23 cellular contexts compared by ENCODE assay signal in the genomic region with DNA sequence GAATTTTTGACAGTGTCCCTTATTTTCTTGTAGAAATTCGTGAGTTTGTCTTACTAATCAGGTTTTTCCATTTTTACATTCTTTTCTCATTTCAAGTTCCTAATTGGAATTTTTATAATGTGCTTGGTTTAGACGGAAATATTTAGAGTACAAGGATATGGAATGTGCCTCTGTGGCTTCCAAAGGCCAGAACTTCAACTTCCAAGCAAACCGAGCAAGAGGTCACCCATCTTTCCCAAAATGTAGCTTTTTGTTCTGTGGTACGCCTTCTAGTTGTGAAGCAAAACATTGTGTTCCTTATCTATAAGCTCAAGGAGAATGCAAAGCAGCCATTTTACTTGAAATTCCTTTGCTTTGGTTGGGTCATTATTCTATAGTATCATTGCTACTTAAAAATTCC.
"Had no signal": no experiment of that assay in that cellular context is flagged by ENCODE, and none has a peak within 500 bp of the region (broad histone marks: within the 10 kb centered on the region; RNA-seq: fewer than 3 reads in every experiment).

No MANE protein-coding gene starts in this region.

- H3K9me3 ChIP-seq: body of pancreas, gastrocnemius medialis, left lung, neutrophil, pancreas, right atrium auricular region, spleen, testis, transverse colon had no signal

- H3K4me3 Mint-ChIP-seq: activated T-cell treated with anti-CD3 and anti-CD28 coated beads, Interleukin-2, amount 50 U/mL, for 72 hours; nephron had no signal

- H3K4me3 ChIP-seq: body of pancreas, gastrocnemius medialis, left lung, lung, pancreas, right atrium auricular region, spleen, testis, transverse colon had no signal

- H3K27me3 ChIP-seq: body of pancreas, gastrocnemius medialis, left lung, neutrophil, pancreas, right atrium auricular region, spleen, testis, transverse colon had no signal

- H3K27ac Mint-ChIP-seq: activated naive CD4-positive, alpha-beta T cell treated with anti-CD3 and anti-CD28 coated beads, Interleukin-2, amount 50 U/mL, for 72 hours; activated T-cell treated with anti-CD3 and anti-CD28 coated beads, Interleukin-2, amount 50 U/mL, for 72 hours; nephron had no signal

- H3K36me3 ChIP-seq: gastrocnemius medialis, left lung, neutrophil, pancreas, right atrium auricular region, transverse colon had no signal

- H3K4me1 ChIP-seq: body of pancreas, gastrocnemius medialis, left lung, pancreas, right atrium auricular region, spleen, testis had no signal

- H3K9me3 Mint-ChIP-seq: activated naive CD4-positive, alpha-beta T cell treated with anti-CD3 and anti-CD28 coated beads, Interleukin-2, amount 50 U/mL, for 72 hours; activated T-cell treated with anti-CD3 and anti-CD28 coated beads, Interleukin-2, amount 50 U/mL, for 72 hours; nephron had no signal

- ATAC-seq: activated naive CD4-positive, alpha-beta T cell treated with anti-CD3 and anti-CD28 coated beads, Interleukin-2, amount 50 U/mL, for 72 hours; activated T-cell treated with anti-CD3 and anti-CD28 coated beads, Interleukin-2, amount 50 U/mL, for 72 hours; body of pancreas; gastrocnemius medialis; left lung; pancreas; stimulated activated naive CD8-positive, alpha-beta T cell treated with anti-CD3 and anti-CD28 coated beads, Interleukin-15, Interleukin-2, amounts not matched to agents 100 U/mL and 50 U/mL, for 24 hours had no signal

- H3K36me3 Mint-ChIP-seq: activated naive CD4-positive, alpha-beta T cell treated with anti-CD3 and anti-CD28 coated beads, Interleukin-2, amount 50 U/mL, for 72 hours had no signal

- DNase-seq: activated CD4-positive, alpha-beta T cell treated with anti-CD3 and anti-CD28 coated beads, Interleukin-2, amount 50 U/mL, for 1 hour; activated naive CD4-positive, alpha-beta T cell; activated T-cell treated with anti-CD3 and anti-CD28 coated beads for 4 hours; activated T-cell treated with anti-CD3 and anti-CD28 coated beads, Interleukin-2, amount 50 U/mL, for 72 hours; anterior cingulate cortex; body of pancreas; dermis blood vessel endothelial cell; effector CD8-positive, alpha-beta T cell; gastrocnemius medialis; glutamatergic neuron; left lung; pancreas; spleen; stimulated activated CD4-positive, alpha-beta T cell treated with anti-CD3 and anti-CD28 coated beads, Interleukin-2, amount 100 ng/mL, for 48 hours; stimulated activated naive CD8-positive, alpha-beta T cell treated with anti-CD3 and anti-CD28 coated beads, Interleukin-15, Interleukin-2, amounts not matched to agents 100 U/mL and 50 U/mL, for 24 hours; T-helper 2 cell; testis; transverse colon had no signal
